20 cellular contexts compared by ENCODE assay signal in the genomic region with DNA sequence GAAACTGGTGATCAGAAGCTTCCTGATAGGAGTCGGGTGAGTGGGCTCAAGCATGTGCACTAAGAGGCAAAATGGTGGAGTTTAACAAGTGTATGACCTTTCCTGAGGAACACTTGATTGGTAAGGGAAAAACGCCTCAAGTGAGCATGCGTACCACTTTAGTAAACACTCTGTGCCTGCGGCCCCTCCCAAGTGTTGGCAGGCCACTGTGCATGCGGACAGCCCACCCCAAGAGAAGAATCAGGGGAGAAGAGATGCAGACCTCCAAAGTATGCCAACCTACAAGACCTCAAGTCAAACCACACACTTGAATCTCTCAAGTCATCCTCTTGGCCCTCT.
DNase-seq lines count a peak whose midpoint lies in the region; ATAC-seq and TF ChIP-seq lines count a peak whose summit lies in the region.
"Had no signal": no experiment of that assay in that cellular context is flagged by ENCODE, and none has a peak within 500 bp of the region (broad histone marks: within the 10 kb centered on the region; RNA-seq: fewer than 3 reads in every experiment).

No MANE protein-coding gene starts in this region.

- no peak overlapping the region for H3K27ac ChIP-seq in endodermal cell (ENCODE audit: low read depth, low read length)
- no peak overlapping the region for H3K27ac ChIP-seq in trophoblast cell (ENCODE audit: low read depth, low read length)
- H3K27ac ChIP-seq in foreskin keratinocyte: no peak overlapping the region
- H3K27ac ChIP-seq: 22Rv1, A549, C4-2B, HL-60 had no signal

- H3K27me3 ChIP-seq in endodermal cell (ENCODE audit: control insufficient read depth, insufficient read depth, low read length, poor library complexity, severe bottlenecking) (peaks cover 11% of the 10 kb centered on the region), trophoblast cell (ENCODE audit: insufficient read depth, low read length) (no peaks in the 10 kb centered on the region), foreskin keratinocyte (no peaks in the 10 kb centered on the region)

- H3K4ac ChIP-seq in trophoblast cell (ENCODE audit: low read depth, low read length): no peak overlapping the region

- no peak overlapping the region for H3K14ac ChIP-seq in trophoblast cell (ENCODE audit: low read length)

- H3K36me3 Mint-ChIP-seq in endodermal cell (ENCODE audit: low read depth): no peaks in the 10 kb centered on the region

- H3K79me2 ChIP-seq in trophoblast cell (ENCODE audit: control insufficient read depth, insufficient read depth, low read length, poor library complexity): no peaks in the 10 kb centered on the region

- H3K23ac ChIP-seq in trophoblast cell (ENCODE audit: low read length): no peak overlapping the region

- H3K27me3 Mint-ChIP-seq in endodermal cell (ENCODE audit: insufficient read depth): no peaks in the 10 kb centered on the region
- H3K27me3 Mint-ChIP-seq: CD4-positive, alpha-beta T cell had no signal

- no peaks in the 10 kb centered on the region for H3K9me3 ChIP-seq in endodermal cell (ENCODE audit: control insufficient read depth, low read length)
- H3K9me3 ChIP-seq in trophoblast cell (ENCODE audit: insufficient read depth, low read depth, low read length): no peaks in the 10 kb centered on the region
- H3K9me3 ChIP-seq: A549, Caco-2 had no signal

- peaks cover 62% of the 10 kb centered on the region for H3K4me1 Mint-ChIP-seq in endodermal cell

- peak overlapping the region; percentile 70 for H3K27ac Mint-ChIP-seq in endodermal cell
- H3K27ac Mint-ChIP-seq: CD4-positive, alpha-beta T cell had no signal

- H3K4me2 ChIP-seq in trophoblast cell (ENCODE audit: low read length): no peak overlapping the region
- H3K4me2 ChIP-seq: A549 had no signal

- H2BK12ac ChIP-seq in trophoblast cell (ENCODE audit: low read length): no peak overlapping the region

- H4K8ac ChIP-seq in trophoblast cell (ENCODE audit: low read depth, low read length): no peak overlapping the region

- peaks cover 1% of the 10 kb centered on the region for H3K79me1 ChIP-seq in trophoblast cell (ENCODE audit: low read length)

- no peak overlapping the region for H3K4me3 ChIP-seq in endodermal cell (ENCODE audit: low read length)
- H3K4me3 ChIP-seq in trophoblast cell (ENCODE audit: low read depth, low read length): no peak overlapping the region
- H3K4me3 ChIP-seq: A549, GM12878 had no signal

- H3K18ac ChIP-seq in trophoblast cell (ENCODE audit: low read length): no peak overlapping the region

- no peaks in the 10 kb centered on the region for H3K9me3 Mint-ChIP-seq in endodermal cell
- H3K9me3 Mint-ChIP-seq: CD4-positive, alpha-beta T cell had no signal

- no peak overlapping the region for H4K12ac ChIP-seq in trophoblast cell (ENCODE audit: low read depth, low read length)

- H2AK5ac ChIP-seq in trophoblast cell (ENCODE audit: low read length): no peak overlapping the region

- no CpG with 5 or more reads among the region's 5 CpGs for WGBS in endodermal cell (ENCODE audit: insufficient coverage in 1 of 2, insufficient read length in 1 of 2), 2 experiments
- no CpG with 5 or more reads among the region's 5 CpGs for WGBS in trophoblast cell (ENCODE audit: extremely low coverage, insufficient coverage, insufficient read length)

- H2AFZ ChIP-seq in trophoblast cell (ENCODE audit: insufficient read depth, low read length, poor library complexity): no peak overlapping the region

- peaks cover 11% of the 10 kb centered on the region for H3K4me1 ChIP-seq in endodermal cell (ENCODE audit: control insufficient read depth, insufficient read depth, low read length)
- H3K4me1 ChIP-seq in trophoblast cell (ENCODE audit: control insufficient read depth in 1 of 2, insufficient read depth in 2 of 2, low read length in 2 of 2): peaks cover 5% of the 10 kb centered on the region in 2 experiments
- H3K4me1 ChIP-seq in foreskin keratinocyte: no peaks in the 10 kb centered on the region

- H4K91ac ChIP-seq in trophoblast cell (ENCODE audit: low read depth, low read length): peak overlapping the region; percentile 8

- H2BK120ac ChIP-seq in trophoblast cell (ENCODE audit: insufficient read depth, low read length, poor library complexity): no peak overlapping the region

- no peak overlapping the region for H3K4me3 Mint-ChIP-seq in endodermal cell
- H3K4me3 Mint-ChIP-seq: CD4-positive, alpha-beta T cell had no signal

- DNase-seq in DMS79 treated with DMSO at 0.1 percent for 48 hours (lab: John Stamatoyannopoulos, UW) (peak; percentile 20), DMS79 (lab: John Stamatoyannopoulos, UW) (no peak), endodermal cell (no peak), trophoblast cell (no peak), foreskin keratinocyte (no peak), cerebellar cortex (ENCODE audit: low spot score) (no peak)
- DNase-seq: AML-193; Caco-2; CD4-positive, alpha-beta T cell; DND-41; EL; HCEC 1CT; IMR-90; KBM-7 had no signal

- no peak overlapping the region for H2BK5ac ChIP-seq in trophoblast cell (ENCODE audit: low read depth, low read length, poor library complexity)

- no peak for ATAC-seq in HG03378 (IDR thresholded peaks at IDR 0.05; ENCODE audit: unreplicated experiment)
- ATAC-seq in foreskin keratinocyte: no peak
- ATAC-seq: A549, GM12878 had no signal

- H3K9ac ChIP-seq in endodermal cell (ENCODE audit: extremely low read depth, low read length, poor library complexity, severe bottlenecking) (no peak overlapping the region), trophoblast cell (ENCODE audit: low read length) (no peak overlapping the region)

- TF ChIP-seq CTCF in endodermal cell (conservative IDR thresholded peaks at IDR 0.05) (no peak), foreskin keratinocyte (conservative IDR thresholded peaks at IDR 0.05) (no peak)

- no peaks in the 10 kb centered on the region for H3K36me3 ChIP-seq in endodermal cell (ENCODE audit: control insufficient read depth, insufficient read depth, low read length)
- H3K36me3 ChIP-seq in trophoblast cell (ENCODE audit: control insufficient read depth in 1 of 2, insufficient read depth in 2 of 2, low read length in 2 of 2): no peaks in the 10 kb centered on the region
